11 cellular contexts compared by ENCODE assay signal in the genomic region with DNA sequence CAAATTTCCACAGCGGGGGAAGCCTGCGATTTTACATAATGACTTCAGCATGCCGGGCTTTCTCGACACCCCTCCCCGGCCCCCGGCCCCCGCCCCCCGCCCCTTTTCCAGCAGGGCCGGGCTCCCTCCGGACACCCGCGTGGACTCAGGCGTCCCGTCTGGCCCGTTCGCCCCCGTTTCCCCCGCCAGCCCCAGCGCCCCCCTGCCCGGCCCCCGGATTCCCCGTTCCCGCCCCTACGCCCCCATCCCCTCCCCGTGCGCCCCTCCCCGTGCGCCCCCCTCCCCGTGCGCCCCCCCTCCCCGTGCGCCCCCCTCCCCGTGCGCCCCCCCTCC. TPM values are rescaled to one million over a fixed set of nuclear protein-coding genes. Genes with fewer than 3 reads are reported as not detected.
DNase-seq lines count a peak whose midpoint lies in the region; ATAC-seq and TF ChIP-seq lines count a peak whose summit lies in the region.
"Had no signal": no experiment of that assay in that cellular context is flagged by ENCODE, and none has a peak within 500 bp of the region (broad histone marks: within the 10 kb centered on the region; RNA-seq: fewer than 3 reads in every experiment).

No MANE protein-coding gene starts in this region.

- no peak for TF ChIP-seq EP300 in tibial nerve (IDR thresholded peaks at IDR 0.05)

- H3K36me3 Mint-ChIP-seq in activated naive CD4-positive, alpha-beta T cell treated with anti-CD3 and anti-CD28 coated beads for 36 hours (ENCODE audit: low read depth), result peaks cover 17% of the 10 kb centered on the region
- peaks cover 25% of the 10 kb centered on the region for H3K36me3 Mint-ChIP-seq in activated T-helper 2 cell treated with anti-CD3 and anti-CD28 coated beads, Interferon-gamma antibody, Interleukin-2, Interleukin-4, amounts not matched to agents 10 μg/mL and 5 μg/mL and 100 μg/mL, durations not matched to agents 14 hours and 24 hours and 36 hours (ENCODE audit: low read depth)
- no peaks in the 10 kb centered on the region for H3K36me3 Mint-ChIP-seq in mesothelial cell of epicardium

- intact Hi-C loops in activated naive CD4-positive, alpha-beta T cell treated with anti-CD3 and anti-CD28 coated beads for 36 hours (cut with micrococcal nuclease), result loop anchor here (1.0 to 10.0 kb wide), 7 partner anchors 10 to 750 kb away; a partner anchor contains a TSS
- intact Hi-C loops in activated T-helper 2 cell treated with anti-CD3 and anti-CD28 coated beads, Interferon-gamma antibody, Interleukin-2, Interleukin-4, amounts not matched to agents 10 μg/mL and 5 μg/mL and 100 μg/mL, durations not matched to agents 14 hours and 24 hours and 36 hours (cut with micrococcal nuclease), result loop anchor here (1.0 to 5.0 kb wide), 5 partner anchors 47 to 637 kb away; a partner anchor contains a TSS

- H3K36me3 ChIP-seq in tibial nerve, result no peaks in the 10 kb centered on the region
- H3K36me3 ChIP-seq: BE2C had no signal

- H3K27me3 ChIP-seq in tibial nerve, result no peaks in the 10 kb centered on the region

- no peaks in the 10 kb centered on the region for H3K9me3 Mint-ChIP-seq in activated naive CD4-positive, alpha-beta T cell treated with anti-CD3 and anti-CD28 coated beads for 36 hours
- no peaks in the 10 kb centered on the region for H3K9me3 Mint-ChIP-seq in activated T-helper 2 cell treated with anti-CD3 and anti-CD28 coated beads, Interferon-gamma antibody, Interleukin-2, Interleukin-4, amounts not matched to agents 10 μg/mL and 5 μg/mL and 100 μg/mL, durations not matched to agents 14 hours and 24 hours and 36 hours
- H3K9me3 Mint-ChIP-seq in mesothelial cell of epicardium, result no peaks in the 10 kb centered on the region

- DNase-seq in activated naive CD4-positive, alpha-beta T cell treated with anti-CD3 and anti-CD28 coated beads for 36 hours, result no peak
- no peak for DNase-seq in activated naive CD4-positive, alpha-beta T cell (lab: John Stamatoyannopoulos, UW)
- no peak for DNase-seq in activated T-helper 2 cell treated with anti-CD3 and anti-CD28 coated beads, Interferon-gamma antibody, Interleukin-2, Interleukin-4, amounts not matched to agents 10 μg/mL and 5 μg/mL and 100 μg/mL, durations not matched to agents 14 hours and 24 hours and 36 hours (ENCODE audit: low spot score)
- DNase-seq in mesothelial cell of epicardium (ENCODE audit: low spot score in 2 of 2, unreplicated experiment in 2 of 2), result no peak
- DNase-seq in tibial nerve (ENCODE audit: low spot score in 2 of 2), result no peak
- DNase-seq in GF-D8 (lab: John Stamatoyannopoulos, UW), result no peak
- DNase-seq in NCI-H2081 treated with DMSO at 0.1 percent for 48 hours (lab: John Stamatoyannopoulos, UW), result no peak
- DNase-seq: BE2C, GOT3, NCI-H446 treated with DMSO at 0.1 percent for 48 hours had no signal

- no peaks in the 10 kb centered on the region for H3K9me3 ChIP-seq in tibial nerve
- H3K9me3 ChIP-seq: BE2C had no signal

- no peak for TF ChIP-seq POLR2A in tibial nerve (IDR thresholded peaks at IDR 0.05)

- peaks cover 33% of the 10 kb centered on the region for H3K4me1 Mint-ChIP-seq in activated naive CD4-positive, alpha-beta T cell treated with anti-CD3 and anti-CD28 coated beads for 36 hours (ENCODE audit: low read depth)
- peaks cover 14% of the 10 kb centered on the region for H3K4me1 Mint-ChIP-seq in activated T-helper 2 cell treated with anti-CD3 and anti-CD28 coated beads, Interferon-gamma antibody, Interleukin-2, Interleukin-4, amounts not matched to agents 10 μg/mL and 5 μg/mL and 100 μg/mL, durations not matched to agents 14 hours and 24 hours and 36 hours (ENCODE audit: low read depth)
- H3K4me1 Mint-ChIP-seq in mesothelial cell of epicardium, result peaks cover 15% of the 10 kb centered on the region

- no peak for TF ChIP-seq CTCF in mesothelial cell of epicardium (IDR thresholded peaks at IDR 0.05; ENCODE audit: unreplicated experiment)
- no peak for TF ChIP-seq CTCF in tibial nerve (IDR thresholded peaks at IDR 0.05)

- peak overlapping the region; percentile 77 for H3K4me3 Mint-ChIP-seq in activated naive CD4-positive, alpha-beta T cell treated with anti-CD3 and anti-CD28 coated beads for 36 hours
- H3K4me3 Mint-ChIP-seq in activated T-helper 2 cell treated with anti-CD3 and anti-CD28 coated beads, Interferon-gamma antibody, Interleukin-2, Interleukin-4, amounts not matched to agents 10 μg/mL and 5 μg/mL and 100 μg/mL, durations not matched to agents 14 hours and 24 hours and 36 hours (ENCODE audit: low read depth), result peak overlapping the region; percentile 80
- peak overlapping the region; percentile 47 for H3K4me3 Mint-ChIP-seq in mesothelial cell of epicardium

- ATAC-seq in GM21447 (IDR thresholded peaks at IDR 0.05; ENCODE audit: unreplicated experiment), result no peak

- H3K27ac Mint-ChIP-seq in activated naive CD4-positive, alpha-beta T cell treated with anti-CD3 and anti-CD28 coated beads for 36 hours, result peak overlapping the region; percentile 86
- peak overlapping the region; percentile 86 for H3K27ac Mint-ChIP-seq in activated T-helper 2 cell treated with anti-CD3 and anti-CD28 coated beads, Interferon-gamma antibody, Interleukin-2, Interleukin-4, amounts not matched to agents 10 μg/mL and 5 μg/mL and 100 μg/mL, durations not matched to agents 14 hours and 24 hours and 36 hours
- peak overlapping the region; percentile 39 for H3K27ac Mint-ChIP-seq in mesothelial cell of epicardium

- CTCF ChIA-PET in activated naive CD4-positive, alpha-beta T cell treated with anti-CD3 and anti-CD28 coated beads for 36 hours (lab: Charles Lee), result interaction anchor here (3.0 kb wide), 1 partner anchor 10 kb away, joined by 13 read pairs; no protein-coding TSS in a partner anchor

- peak overlapping the region; percentile 42 to 81 (median 72) for H3K4me3 ChIP-seq in tibial nerve

- H3K27ac ChIP-seq in tibial nerve, result peak overlapping the region; percentile 83 to 98 (median 94)

- WGBS in tibial nerve, 2 donors, result 0 to 2% methylated on average over 7 of the region's 34 CpGs

- peaks cover 0 to 56% (median 32%) of the 10 kb centered on the region in 4 donors for H3K4me1 ChIP-seq in tibial nerve
- H3K4me1 ChIP-seq: BE2C had no signal

- H3K27me3 Mint-ChIP-seq in activated naive CD4-positive, alpha-beta T cell treated with anti-CD3 and anti-CD28 coated beads for 36 hours (ENCODE audit: low read depth), result peaks cover 2% of the 10 kb centered on the region
- H3K27me3 Mint-ChIP-seq in activated T-helper 2 cell treated with anti-CD3 and anti-CD28 coated beads, Interferon-gamma antibody, Interleukin-2, Interleukin-4, amounts not matched to agents 10 μg/mL and 5 μg/mL and 100 μg/mL, durations not matched to agents 14 hours and 24 hours and 36 hours (ENCODE audit: low read depth), result peaks cover 23% of the 10 kb centered on the region
- peaks cover 76% of the 10 kb centered on the region for H3K27me3 Mint-ChIP-seq in mesothelial cell of epicardium (ENCODE audit: low read depth)

RNA-seq across cellular contexts. Expression of a gene that starts 0.5 kb away (rescaled TPM):
- 10 to 100 TPM; 77.8 to 79.4 TPM for total RNA-seq in activated naive CD4-positive, alpha-beta T cell treated with anti-CD3 and anti-CD28 coated beads for 36 hours
- 95.0 and 99.9 TPM in 2 replicates for total RNA-seq in activated T-helper 2 cell treated with anti-CD3 and anti-CD28 coated beads, Interferon-gamma antibody, Interleukin-2, Interleukin-4, amounts not matched to agents 10 μg/mL and 5 μg/mL and 100 μg/mL, durations not matched to agents 14 hours and 24 hours and 36 hours
- total RNA-seq in mesothelial cell of epicardium (13.4 to 17.5 TPM (median 13.4 TPM) in 3 replicates), tibial nerve (10 to 100 TPM; 33.7 to 48.6 (median 37.8) TPM)
